ENCODE assay signal across 20 cellular contexts in the genomic region with DNA sequence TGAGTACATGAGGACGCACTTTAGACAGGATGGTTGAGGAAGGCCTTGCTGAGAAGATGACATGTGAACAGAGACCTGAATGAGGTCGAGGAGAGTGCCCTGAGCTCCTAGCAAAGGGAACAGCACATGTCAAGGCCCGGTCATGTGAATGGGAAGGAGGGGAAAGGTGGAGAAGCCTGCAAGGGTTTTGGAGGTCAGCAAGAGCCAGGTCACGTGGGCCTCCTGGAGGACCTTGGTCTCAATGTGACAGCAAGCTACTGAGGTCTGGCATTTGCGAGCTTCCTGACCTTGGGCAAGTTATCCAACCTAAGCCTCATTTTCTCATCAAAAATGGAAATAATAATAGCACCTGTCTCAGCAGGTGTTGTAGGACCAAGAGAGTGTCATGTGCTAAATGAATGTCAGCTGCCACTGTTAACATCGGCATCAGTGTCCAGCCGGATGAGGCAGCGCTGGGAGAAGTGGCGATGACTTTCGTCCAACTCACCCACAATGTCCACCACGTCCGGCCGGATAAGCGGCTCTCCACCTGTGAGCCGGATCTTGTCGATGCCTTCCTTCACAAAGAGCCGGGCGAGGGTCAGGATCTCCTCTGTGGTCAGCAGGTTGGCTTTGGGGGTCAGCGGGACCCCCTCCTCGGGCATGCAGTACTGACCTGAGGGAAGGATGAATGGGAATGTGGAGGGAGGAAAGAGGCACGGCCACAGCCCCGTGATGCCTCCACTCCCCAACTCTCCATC.
"Had no signal": no experiment of that assay in that cellular context is flagged by ENCODE, and none has a peak within 500 bp of the region (broad histone marks: within the 10 kb centered on the region; RNA-seq: fewer than 3 reads in every experiment).

No MANE protein-coding gene starts in this region.

- DNase-seq: cerebellar nuclear complex; dermis blood vessel endothelial cell; foreskin melanocyte; heart left ventricle; hippocampal formation; left colon; mammary epithelial cell; naive thymus-derived CD8-positive, alpha-beta T cell; nucleus accumbens; pancreas; stimulated activated CD4-positive, alpha-beta T cell treated with anti-CD3 and anti-CD28 coated beads, Interleukin-2, amount 100 ng/mL, for 24 hours; stimulated activated CD4-positive, alpha-beta T cell treated with anti-CD3 and anti-CD28 coated beads, Interleukin-4, amount 100 ng/mL, for 4 hours; stimulated activated naive B cell treated with anti-CD40 and anti-IgM and Interleukin-4, amounts not matched to agents 10 μg/mL and 1 μg/mL and 100 μg/mL, for 72 hours; stimulated activated naive CD8-positive, alpha-beta T cell treated with anti-CD3 and anti-CD28 coated beads, Interleukin-15, amount 100 ng/mL, for 72 hours; substantia nigra; transverse colon had no signal

- H3K27me3 Mint-ChIP-seq: naive thymus-derived CD8-positive, alpha-beta T cell; progenitor cell of endocrine pancreas; stimulated activated naive CD8-positive, alpha-beta T cell treated with anti-CD3 and anti-CD28 coated beads, Interleukin-15, amount 100 ng/mL, for 72 hours had no signal

- H3K4me3 Mint-ChIP-seq: stimulated activated naive B cell treated with anti-CD40 and anti-IgM and Interleukin-4, amounts not matched to agents 10 μg/mL and 1 μg/mL and 100 μg/mL, for 72 hours; stimulated activated naive CD8-positive, alpha-beta T cell treated with anti-CD3 and anti-CD28 coated beads, Interleukin-15, amount 100 ng/mL, for 72 hours had no signal

- H3K27ac Mint-ChIP-seq: stimulated activated naive B cell treated with anti-CD40 and anti-IgM and Interleukin-4, amounts not matched to agents 10 μg/mL and 1 μg/mL and 100 μg/mL, for 72 hours had no signal

- H3K4me3 ChIP-seq: heart left ventricle, pancreas, thoracic aorta, transverse colon had no signal

- H3K27me3 ChIP-seq: heart left ventricle, pancreas, transverse colon had no signal

- FAIRE-seq: colon, pancreas had no signal

- H3K9me3 ChIP-seq: heart left ventricle, pancreas, thoracic aorta, transverse colon had no signal

- ATAC-seq: heart left ventricle; left colon; naive thymus-derived CD8-positive, alpha-beta T cell; pancreas; sciatic nerve; stimulated activated naive B cell treated with anti-CD40 and anti-IgM and Interleukin-4, amounts not matched to agents 10 μg/mL and 1 μg/mL and 100 μg/mL, for 72 hours; stimulated activated naive CD8-positive, alpha-beta T cell treated with anti-CD3 and anti-CD28 coated beads, Interleukin-15, amount 100 ng/mL, for 72 hours had no signal

- H3K27ac ChIP-seq: heart left ventricle, pancreas, thoracic aorta, transverse colon had no signal

- H3K4me1 Mint-ChIP-seq: stimulated activated naive B cell treated with anti-CD40 and anti-IgM and Interleukin-4, amounts not matched to agents 10 μg/mL and 1 μg/mL and 100 μg/mL, for 72 hours had no signal
